ENCODE assay signal across 16 cellular contexts in genomic region chr1:206971029-206971655, GRCh38. TPM values are rescaled to one million over a fixed set of nuclear protein-coding genes. Genes with fewer than 3 reads are reported as not detected.
A peak's percentile ranks its signal among the peaks of the same experiment; 100 is the strongest.
DNase-seq lines count a peak whose midpoint lies in the region; ATAC-seq and TF ChIP-seq lines count a peak whose summit lies in the region.
"Had no signal": no experiment of that assay in that cellular context is flagged by ENCODE, and none has a peak within 500 bp of the region (broad histone marks: within the 10 kb centered on the region; RNA-seq: fewer than 3 reads in every experiment).

No MANE protein-coding gene starts in this region.

- H3K4me3 ChIP-seq in NB4 (ENCODE audit: low read depth, low read length) (no peak overlapping the region), upper lobe of right lung (no peak overlapping the region)
- H3K4me3 ChIP-seq: prostate gland, stomach had no signal

- TF ChIP-seq POLR2A in NB4 (IDR thresholded peaks at IDR 0.05; ENCODE audit: extremely low read depth, insufficient read length): no peak

- DNase-seq in NB4 (ENCODE audit: low read depth): peak; percentile 50
- DNase-seq in upper lobe of right lung: no peak
- no peak for DNase-seq in NCI-H1694 treated with DMSO at 0.1 percent for 48 hours (lab: John Stamatoyannopoulos, UW)
- no peak for DNase-seq in COR-L47 (lab: John Stamatoyannopoulos, UW)
- no peak for DNase-seq in HT-29 (ENCODE audit: low spot score)
- DNase-seq: activated naive CD8-positive, alpha-beta T cell treated with anti-CD3 and anti-CD28 coated beads, Interleukin-2, amount 10 ng/mL, durations not matched to agents 7 days and 5 days; cortex of kidney; H7; midbrain; NCI-H1930; stimulated activated CD4-positive, alpha-beta T cell treated with anti-CD3 and anti-CD28 coated beads, Interleukin-2, amount 100 ng/mL, for 48 hours; stomach had no signal

- H3K36me3 ChIP-seq in upper lobe of right lung: no peaks in the 10 kb centered on the region
- H3K36me3 ChIP-seq: prostate gland, stomach had no signal

- no peaks in the 10 kb centered on the region for H3K9me3 ChIP-seq in upper lobe of right lung
- H3K9me3 ChIP-seq: prostate gland, stomach had no signal

- ATAC-seq in GM19351 (IDR thresholded peaks at IDR 0.05; ENCODE audit: unreplicated experiment): peak; percentile 73
- peak; percentile 79 for ATAC-seq in HG02885 (IDR thresholded peaks at IDR 0.05; ENCODE audit: poor library complexity, unreplicated experiment)
- peak; percentile 40 for ATAC-seq in upper lobe of right lung

- TF ChIP-seq CTCF in NB4 (IDR thresholded peaks at IDR 0.05; ENCODE audit: low read depth, low read length): no peak
- no peak for TF ChIP-seq CTCF in upper lobe of right lung (IDR thresholded peaks at IDR 0.05)

- H3K27me3 ChIP-seq in upper lobe of right lung: no peaks in the 10 kb centered on the region

- intact Hi-C loops in upper lobe of right lung (cut with DNase I): no loop called here

- H3K27ac ChIP-seq in upper lobe of right lung: no peak overlapping the region
- H3K27ac ChIP-seq: prostate gland, stomach had no signal

- peaks cover 26% of the 10 kb centered on the region for H3K4me1 ChIP-seq in upper lobe of right lung
- H3K4me1 ChIP-seq: prostate gland had no signal

RNA-seq across cellular contexts. Expression of gene FCAMR, which starts 0.9 kb away (rescaled TPM):
- not detected for total RNA-seq in upper lobe of right lung
- 0.03 and 0.18 TPM in 2 replicates for total RNA-seq in HT-29 (2014; rRNA removed; shearing (Covaris generic))
- total RNA-seq: activated CD8-positive, alpha-beta memory T cell treated with anti-CD3 and anti-CD28 coated beads for 36 hours; H7 had no signal

RNA-seq across cellular contexts. Expression of gene PIGR, which starts 24.9 kb away (rescaled TPM):
- total RNA-seq in upper lobe of right lung: 700 TPM
- 1.4 and 1.5 TPM in 2 replicates for total RNA-seq in HT-29 (2014; rRNA removed; shearing (Covaris generic))
- total RNA-seq: activated naive CD8-positive, alpha-beta T cell treated with anti-CD3 and anti-CD28 coated beads, Interleukin-2, amount 10 ng/mL, durations not matched to agents 7 days and 5 days had no signal

RNA-seq across cellular contexts. Expression of gene FCMR, which starts 49.4 kb away (rescaled TPM):
- total RNA-seq in upper lobe of right lung: 12.6 TPM
- 0.08 and 3.2 TPM in 2 replicates for total RNA-seq in HT-29 (2014; rRNA removed; shearing (Covaris generic))
- total RNA-seq: H7 had no signal

Comparison
In these comparisons a context has a peak if more than half of its experiments do, and no peak if none do; other contexts are left out.
1. RNA of gene PIGR, which starts 24.9 kb away (total RNA-seq): 700 TPM in upper lobe of right lung (single experiment); 1.4 to 1.5 TPM in HT-29; every median in the first group is over 100 times any median in the second.
2. Peak in every context shown above with its lines, with median percentiles within 50 percentile points of each other: ATAC-seq.